ENCODE assay signal across 8 cellular contexts in the genomic region with DNA sequence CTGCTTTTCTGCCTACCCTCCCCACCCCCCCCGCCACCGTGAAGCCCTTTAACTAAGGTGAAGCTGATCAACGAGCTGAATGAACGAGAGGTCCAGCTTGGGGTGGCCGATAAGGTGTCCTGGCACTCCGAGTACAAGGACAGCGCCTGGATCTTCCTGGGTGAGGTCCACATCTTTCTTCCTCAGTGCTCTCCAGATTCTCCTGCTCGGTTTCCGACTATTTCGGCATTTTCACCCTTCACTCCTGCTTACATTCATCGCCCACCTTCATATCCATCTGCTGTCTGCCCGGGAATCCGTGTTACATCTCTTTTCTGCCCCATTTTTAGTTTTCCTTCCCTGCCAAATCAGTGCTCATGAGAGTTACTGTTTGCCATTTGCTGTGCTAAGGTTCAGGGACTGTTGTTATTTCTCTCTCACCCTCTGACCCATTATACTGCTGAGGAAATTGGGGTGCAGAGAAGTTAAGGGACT. TPM values are rescaled to one million over a fixed set of nuclear protein-coding genes. Genes with fewer than 3 reads are reported as not detected.
DNase-seq lines count a peak whose midpoint lies in the region; ATAC-seq and TF ChIP-seq lines count a peak whose summit lies in the region.

No MANE protein-coding gene starts in this region.

- H3K4ac ChIP-seq in trophoblast cell (ENCODE audit: low read depth, low read length) = no peak overlapping the region

- H2AK5ac ChIP-seq in trophoblast cell (ENCODE audit: low read length) = no peak overlapping the region

- H4K91ac ChIP-seq in trophoblast cell (ENCODE audit: low read depth, low read length) = no peak overlapping the region

- no peak overlapping the region for H2BK120ac ChIP-seq in trophoblast cell (ENCODE audit: insufficient read depth, low read length, poor library complexity)

- H2AFZ ChIP-seq in PC-9 = peak overlapping the region; percentile 97
- peak overlapping the region; percentile 52 for H2AFZ ChIP-seq in trophoblast cell (ENCODE audit: insufficient read depth, low read length, poor library complexity)

- no peak overlapping the region for H3K23ac ChIP-seq in trophoblast cell (ENCODE audit: low read length)

- H3F3A ChIP-seq in PC-9 (ENCODE audit: insufficient read depth, low read depth) = peaks cover 2% of the 10 kb centered on the region; the same call in 1 of the 2 replicates

- H3K27me3 ChIP-seq in PC-9 (ENCODE audit: insufficient read depth, low read depth) = peaks cover 14% of the 10 kb centered on the region; the same call in 1 of the 2 replicates
- H3K27me3 ChIP-seq in trophoblast cell (ENCODE audit: insufficient read depth, low read length) = no peaks in the 10 kb centered on the region

- H2BK12ac ChIP-seq in trophoblast cell (ENCODE audit: low read length) = no peak overlapping the region

- H3K4me1 ChIP-seq in PC-9 (replicated peaks; ENCODE audit: insufficient read depth) (peaks cover 11% of the 10 kb centered on the region), trophoblast cell (ENCODE audit: control insufficient read depth in 1 of 2, insufficient read depth in 2 of 2, low read length in 2 of 2) (peaks cover 2 to 3% of the 10 kb centered on the region in 2 experiments)

- H3K36me3 ChIP-seq in PC-9 (ENCODE audit: low read depth) (peaks cover 12% of the 10 kb centered on the region; the same call in 1 of the 2 replicates), trophoblast cell (ENCODE audit: control insufficient read depth in 1 of 2, insufficient read depth in 2 of 2, low read length in 2 of 2) (peaks cover 8 to 12% of the 10 kb centered on the region in 2 experiments)

- no peak for DNase-seq in PC-9
- DNase-seq in epithelial cell of proximal tubule (ENCODE audit: low read depth) = no peak
- DNase-seq in trophoblast cell = no peak
- DNase-seq in UCSD-AML1 (lab: John Stamatoyannopoulos, UW; ENCODE audit: unreplicated experiment) = no peak
- DNase-seq in SHP77 treated with DMSO at 0.1 percent for 48 hours (lab: John Stamatoyannopoulos, UW) = no peak

- no peaks in the 10 kb centered on the region for H3K9me3 ChIP-seq in PC-9 (ENCODE audit: insufficient read depth, low read depth)
- no peaks in the 10 kb centered on the region for H3K9me3 ChIP-seq in trophoblast cell (ENCODE audit: insufficient read depth, low read depth, low read length)

- no peak overlapping the region for H2BK5ac ChIP-seq in trophoblast cell (ENCODE audit: low read depth, low read length, poor library complexity)

- no CpG with 5 or more reads among the region's 13 CpGs for WGBS in trophoblast cell (ENCODE audit: extremely low coverage, insufficient coverage, insufficient read length)

- peak overlapping the region; percentile 77 for H4K8ac ChIP-seq in trophoblast cell (ENCODE audit: low read depth, low read length)

- TSS peak; percentile 48 for BruUV-seq in PC-9 (replicated peaks; lab: Mats Ljungman, UMichigan)

- no peaks in the 10 kb centered on the region for H4K20me1 ChIP-seq in PC-9 (ENCODE audit: insufficient read depth)

- peak overlapping the region; percentile 93 for H3K4me2 ChIP-seq in PC-9
- peak overlapping the region; percentile 87 for H3K4me2 ChIP-seq in trophoblast cell (ENCODE audit: low read length)

- H4K12ac ChIP-seq in trophoblast cell (ENCODE audit: low read depth, low read length) = no peak overlapping the region

- TF ChIP-seq CTCF in PC-9 (conservative IDR thresholded peaks at IDR 0.05) = no peak
- no peak for TF ChIP-seq CTCF in epithelial cell of proximal tubule (conservative IDR thresholded peaks at IDR 0.05; ENCODE audit: low read depth, low read length)

- H3K18ac ChIP-seq in trophoblast cell (ENCODE audit: low read length) = no peak overlapping the region

- no peak overlapping the region for H3K14ac ChIP-seq in trophoblast cell (ENCODE audit: low read length)

- CTCF ChIA-PET in PC-9 (lab: Charles Lee) = interaction anchor here (0.6 kb wide), 1 partner anchor 43 kb away, joined by 4 read pairs; no protein-coding TSS in a partner anchor

- 0 out of 2 replicates have a peak, but pooled peaks cover 6% of the 10 kb centered on the region for H3K9me2 ChIP-seq in PC-9 (ENCODE audit: insufficient read depth)

- peaks cover 3% of the 10 kb centered on the region for H3K79me1 ChIP-seq in trophoblast cell (ENCODE audit: low read length)

- ATAC-seq in HG03108 (IDR thresholded peaks at IDR 0.05; ENCODE audit: unreplicated experiment) (no peak), HG02938 (IDR thresholded peaks at IDR 0.05; ENCODE audit: unreplicated experiment) (no peak)

- H3K79me2 ChIP-seq in PC-9 (ENCODE audit: low read depth) (peaks cover 23% of the 10 kb centered on the region), trophoblast cell (ENCODE audit: control insufficient read depth, insufficient read depth, low read length, poor library complexity) (peaks cover 4% of the 10 kb centered on the region)

- H3K27ac ChIP-seq in PC-9 (no peak overlapping the region), trophoblast cell (ENCODE audit: low read depth, low read length) (no peak overlapping the region)

- peak overlapping the region; percentile 84 for H3K9ac ChIP-seq in trophoblast cell (ENCODE audit: low read length)

- intact Hi-C loops in PC-9 (cut with micrococcal nuclease; ENCODE audit: unreplicated experiment) = loop anchor here (5.0 kb wide), 2 partner anchors 135 to 500 kb away; partner anchors contain the start of genes ENOX2 and ZNF280C

- POLR2A ChIA-PET in PC-9 (lab: Charles Lee; ENCODE audit: unreplicated experiment) = interaction anchor here (0.6 kb wide), 1 partner anchor 225 kb away, joined by 5 read pairs; no protein-coding TSS in a partner anchor

- peak overlapping the region; percentile 83 for H3K4me3 ChIP-seq in GM08714 (ENCODE audit: low read length)
- peak overlapping the region; percentile 83 for H3K4me3 ChIP-seq in PC-9
- H3K4me3 ChIP-seq in epithelial cell of proximal tubule (ENCODE audit: low read depth, low read length) = peak overlapping the region; percentile 72
- H3K4me3 ChIP-seq in trophoblast cell (ENCODE audit: low read depth, low read length) = peak overlapping the region; percentile 85

RNA-seq across cellular contexts. Expression of gene RBMX2, which starts 0.5 kb away (rescaled TPM):
- total RNA-seq in PC-9 (2021) (39.1 and 53.6 TPM in 2 replicates), epithelial cell of proximal tubule (19.9 and 23.2 TPM in 2 replicates)
- 30.5 and 32.5 TPM in 2 replicates for polyA plus RNA-seq in trophoblast cell (2013)

RNA-seq across cellular contexts. Expression of gene GPR119, which starts 16.8 kb away (rescaled TPM):
- total RNA-seq in PC-9 (2021) = not detected in 2 replicates
- total RNA-seq in epithelial cell of proximal tubule = not detected in 2 replicates
- polyA plus RNA-seq in trophoblast cell (2013) = not detected in 2 replicates
